Comparison of ENCODE assay signal across 1 cellular context in genomic region chr1:228109073-228109961, GRCh38.
TF ChIP-seq lines count a peak whose summit lies in the region.

MRPL55 (minus strand) TSS chr1:228109299; CDS start chr1:228108260, 1,039 bp downstream.

TF ChIP-seq in HepG2, 621 proteins besides CTCF, POLR2A, EP300 and RAD21 (continued from another document and continues in another):
- TF ChIP-seq ZNF597 (CRISPR knock-in tag; IDR thresholded peaks at IDR 0.05) = no peak
- TF ChIP-seq DMTF1 (CRISPR knock-in tag; IDR thresholded peaks at IDR 0.05) = peak; percentile 50; the same call in 1 of the 2 replicates
- peak; percentile 95 for TF ChIP-seq ATF2 (CRISPR knock-in tag; IDR thresholded peaks at IDR 0.05)
- no peak for TF ChIP-seq ZNF260 (CRISPR knock-in tag; IDR thresholded peaks at IDR 0.05; ENCODE audit: borderline replicate concordance, low read depth)
- TF ChIP-seq ZFX (CRISPR knock-in tag; IDR thresholded peaks at IDR 0.05; ENCODE audit: low read depth) = peak; percentile 93
- TF ChIP-seq GRHL1 (CRISPR knock-in tag; conservative IDR thresholded peaks at IDR 0.05) = no peak
- 0 out of 2 replicates have a peak, but pooled peaks have one; percentile 22 for TF ChIP-seq ZNF773 (CRISPR knock-in tag; IDR thresholded peaks at IDR 0.05; ENCODE audit: borderline replicate concordance)
- TF ChIP-seq ZNF337 (CRISPR knock-in tag; IDR thresholded peaks at IDR 0.05; ENCODE audit: borderline replicate concordance, low read depth) = 0 out of 2 replicates have a peak, but pooled peaks have one; percentile 29
- no peak for TF ChIP-seq NR1H2 (CRISPR knock-in tag; IDR thresholded peaks at IDR 0.05; ENCODE audit: borderline replicate concordance, low read depth)
- TF ChIP-seq STAG1 (CRISPR knock-in tag; IDR thresholded peaks at IDR 0.05) = no peak
- 0 out of 2 replicates have a peak, but pooled peaks have one; percentile 44 for TF ChIP-seq ZNF510 (CRISPR knock-in tag; IDR thresholded peaks at IDR 0.05; ENCODE audit: low read depth)
- peak; percentile 79 for TF ChIP-seq ELF1 (CRISPR knock-in tag; IDR thresholded peaks at IDR 0.05)
- no peak for TF ChIP-seq ZNF296 (CRISPR knock-in tag; conservative IDR thresholded peaks at IDR 0.05)
- TF ChIP-seq TARDBP (CRISPR knock-in tag; IDR thresholded peaks at IDR 0.05) = peak; percentile 95
- TF ChIP-seq AGO2 (optimal IDR thresholded peaks at IDR 0.05; ENCODE audit: low read depth, low read length) = peak; percentile 32
- peak; percentile 79 for TF ChIP-seq PITX1 (CRISPR knock-in tag; IDR thresholded peaks at IDR 0.05)
- 0 out of 2 replicates have a peak, but pooled peaks have one; percentile 69 for TF ChIP-seq BRD4 (CRISPR knock-in tag; IDR thresholded peaks at IDR 0.05)
- no peak for TF ChIP-seq ISX (CRISPR knock-in tag; conservative IDR thresholded peaks at IDR 0.05)
- no peak for TF ChIP-seq FIP1L1 (IDR thresholded peaks at IDR 0.05; ENCODE audit: borderline replicate concordance, insufficient read depth, low read depth, low read length)
- no peak; the same call in 1 of the 2 replicates for TF ChIP-seq ZNF142 (CRISPR knock-in tag; IDR thresholded peaks at IDR 0.05)
- TF ChIP-seq KLF9 (CRISPR knock-in tag; IDR thresholded peaks at IDR 0.05; ENCODE audit: low read depth) = 0 out of 2 replicates have a peak, but pooled peaks have one; percentile 43
- no peak for TF ChIP-seq ZBTB3 (CRISPR knock-in tag; IDR thresholded peaks at IDR 0.05; ENCODE audit: borderline replicate concordance, low read depth)
- TF ChIP-seq SCMH1 (CRISPR knock-in tag; IDR thresholded peaks at IDR 0.05; ENCODE audit: borderline replicate concordance) = no peak
- TF ChIP-seq ZSCAN5A (CRISPR knock-in tag; IDR thresholded peaks at IDR 0.05; ENCODE audit: borderline replicate concordance) = no peak
- TF ChIP-seq PRDM4 (CRISPR knock-in tag; IDR thresholded peaks at IDR 0.05; ENCODE audit: borderline replicate concordance) = no peak
- TF ChIP-seq UBTF (CRISPR knock-in tag; IDR thresholded peaks at IDR 0.05) = peak; percentile 72
- TF ChIP-seq ZNF264 (CRISPR knock-in tag; IDR thresholded peaks at IDR 0.05) = 0 out of 2 replicates have a peak, but pooled peaks have one; percentile 56
- TF ChIP-seq HNRNPUL1 (IDR thresholded peaks at IDR 0.05; ENCODE audit: low read depth, low read length) = no peak
- peak; percentile 90 for TF ChIP-seq ARNT2 (CRISPR knock-in tag; IDR thresholded peaks at IDR 0.05; ENCODE audit: low read depth)
- 0 out of 2 replicates have a peak, but pooled peaks have one; percentile 61 for TF ChIP-seq ZNF34 (CRISPR knock-in tag; IDR thresholded peaks at IDR 0.05; ENCODE audit: borderline replicate concordance)
- peak; percentile 96 for TF ChIP-seq SPEN (CRISPR knock-in tag; IDR thresholded peaks at IDR 0.05; ENCODE audit: low read depth)
- peak; percentile 99 for TF ChIP-seq SP4 (CRISPR knock-in tag; IDR thresholded peaks at IDR 0.05)
- TF ChIP-seq ZNF180 (CRISPR knock-in tag; IDR thresholded peaks at IDR 0.05; ENCODE audit: borderline replicate concordance, low read depth) = no peak
- TF ChIP-seq PHF8 (CRISPR knock-in tag; IDR thresholded peaks at IDR 0.05) = peak; percentile 97
- TF ChIP-seq ZNF513 (CRISPR knock-in tag; conservative IDR thresholded peaks at IDR 0.05) = 0 out of 2 replicates have a peak, but pooled peaks have one; percentile 65
- TF ChIP-seq MTF2 (CRISPR knock-in tag; IDR thresholded peaks at IDR 0.05; ENCODE audit: borderline replicate concordance) = 0 out of 2 replicates have a peak, but pooled peaks have one; percentile 76
- TF ChIP-seq IRF2 (CRISPR knock-in tag; IDR thresholded peaks at IDR 0.05) = peak; percentile 95
- no peak for TF ChIP-seq MTA3 (CRISPR knock-in tag; IDR thresholded peaks at IDR 0.05)
- peak; percentile 51; the same call in 1 of the 2 replicates for TF ChIP-seq ZNF124 (CRISPR knock-in tag; IDR thresholded peaks at IDR 0.05)
